Comparison of ENCODE assay signal across 8 cellular contexts in genomic region chr19:12293771-12294307, GRCh38. TPM values are rescaled to one million over a fixed set of nuclear protein-coding genes. Genes with fewer than 3 reads are reported as not detected.
DNase-seq lines count a peak whose midpoint lies in the region; ATAC-seq lines count a peak whose summit lies in the region.

No MANE protein-coding gene starts in this region.

- H3K4me3 Mint-ChIP-seq in activated CD8-positive, alpha-beta memory T cell treated with anti-CD3 and anti-CD28 coated beads, Interleukin-2, amount 10 ng/mL, durations not matched to agents 7 days and 5 days, result peak overlapping the region; percentile 98

- H3K4me1 ChIP-seq in mononuclear cell (ENCODE audit: insufficient read depth, low read length), result peaks cover 35% of the 10 kb centered on the region

- peaks cover 44% of the 10 kb centered on the region for H3K36me3 Mint-ChIP-seq in activated CD8-positive, alpha-beta memory T cell treated with anti-CD3 and anti-CD28 coated beads, Interleukin-2, amount 10 ng/mL, durations not matched to agents 7 days and 5 days

- H3K9me3 Mint-ChIP-seq in activated CD8-positive, alpha-beta memory T cell treated with anti-CD3 and anti-CD28 coated beads, Interleukin-2, amount 10 ng/mL, durations not matched to agents 7 days and 5 days (ENCODE audit: low read depth), result peaks cover 2% of the 10 kb centered on the region

- no peaks in the 10 kb centered on the region for H3K9me3 ChIP-seq in mononuclear cell (ENCODE audit: low read depth, low read length)

- DNase-seq in DMS 273 (lab: John Stamatoyannopoulos, UW; ENCODE audit: unreplicated experiment) (peak; percentile 63), DMS 273 treated with DMSO at 0.1 percent for 48 hours (lab: John Stamatoyannopoulos, UW) (no peak), NCI-H510A treated with DMSO at 0.1 percent for 48 hours (lab: John Stamatoyannopoulos, UW) (peak; percentile 12), epithelial cell of prostate (ENCODE audit: low read depth, low spot score) (peak; percentile 14)
- DNase-seq in activated CD8-positive, alpha-beta memory T cell treated with anti-CD3 and anti-CD28 coated beads, Interleukin-2, amount 10 ng/mL, durations not matched to agents 7 days and 5 days, result peak; percentile 81
- DNase-seq in stimulated activated CD8-positive, alpha-beta memory T cell treated with anti-CD3 and anti-CD28 coated beads, Interleukin-7, amount 100 ng/mL, for 48 hours (ENCODE audit: extremely low read depth in 1 of 2, low read depth in 1 of 2), result peak; percentile 11 to 64

- peak; percentile 35 for ATAC-seq in HG02571 (IDR thresholded peaks at IDR 0.05; ENCODE audit: unreplicated experiment)
- ATAC-seq in activated CD8-positive, alpha-beta memory T cell treated with anti-CD3 and anti-CD28 coated beads, Interleukin-2, amount 10 ng/mL, durations not matched to agents 7 days and 5 days, result peak; percentile 6

- H3K27me3 ChIP-seq in mononuclear cell (ENCODE audit: insufficient read depth, low read length), result no peaks in the 10 kb centered on the region

- no peaks in the 10 kb centered on the region for H3K27me3 Mint-ChIP-seq in activated CD8-positive, alpha-beta memory T cell treated with anti-CD3 and anti-CD28 coated beads, Interleukin-2, amount 10 ng/mL, durations not matched to agents 7 days and 5 days

- peaks cover 38% of the 10 kb centered on the region for H3K4me1 Mint-ChIP-seq in activated CD8-positive, alpha-beta memory T cell treated with anti-CD3 and anti-CD28 coated beads, Interleukin-2, amount 10 ng/mL, durations not matched to agents 7 days and 5 days

- CTCF ChIA-PET in activated CD8-positive, alpha-beta memory T cell treated with anti-CD3 and anti-CD28 coated beads, Interleukin-2, amount 10 ng/mL, durations not matched to agents 7 days and 5 days (lab: Charles Lee), result interaction anchor here (0.6 to 1.8 kb wide), 2 partner anchors 147 to 1791 kb away, joined by 4 to 5 read pairs; partner anchors contain the start of genes KEAP1 and ZNF443

- H3K27ac ChIP-seq in epithelial cell of prostate, result peak overlapping the region; percentile 69

- peak overlapping the region; percentile 90 for H3K4me3 ChIP-seq in mononuclear cell (ENCODE audit: low read length)

- peak overlapping the region; percentile 97 for H3K27ac Mint-ChIP-seq in activated CD8-positive, alpha-beta memory T cell treated with anti-CD3 and anti-CD28 coated beads, Interleukin-2, amount 10 ng/mL, durations not matched to agents 7 days and 5 days

RNA-seq across cellular contexts. Expression of gene ZNF44, which starts 0.8 kb away (rescaled TPM):
- 10 to 100 TPM in 1 of 2 experiments, 1 to 10 TPM in 1; 9.7 to 11.9 TPM for total RNA-seq in activated CD8-positive, alpha-beta memory T cell treated with anti-CD3 and anti-CD28 coated beads, Interleukin-2, amount 10 ng/mL, durations not matched to agents 7 days and 5 days
- 24.7 TPM for total RNA-seq in mononuclear cell

RNA-seq across cellular contexts. Expression of gene ZNF563, which starts 39.6 kb away (rescaled TPM):
- 1 to 10 TPM; 2.4 to 3.3 TPM for total RNA-seq in activated CD8-positive, alpha-beta memory T cell treated with anti-CD3 and anti-CD28 coated beads, Interleukin-2, amount 10 ng/mL, durations not matched to agents 7 days and 5 days
- total RNA-seq in mononuclear cell, result 3.1 TPM
